14 cellular contexts compared by ENCODE assay signal in genomic region chr12:98699568-98699967, GRCh38. TPM values are rescaled to one million over a fixed set of nuclear protein-coding genes. Genes with fewer than 3 reads are reported as not detected.
DNase-seq lines count a peak whose midpoint lies in the region; TF ChIP-seq lines count a peak whose summit lies in the region.
"Had no signal": no experiment of that assay in that cellular context is flagged by ENCODE, and none has a peak within 500 bp of the region (broad histone marks: within the 10 kb centered on the region; RNA-seq: fewer than 3 reads in every experiment).

No MANE protein-coding gene starts in this region.

- no peak for TF ChIP-seq CTCF in CD14-positive monocyte (IDR thresholded peaks at IDR 0.05)
- no peak for TF ChIP-seq CTCF in cardiac fibroblast (IDR thresholded peaks at IDR 0.05; ENCODE audit: low read depth, low read length)
- TF ChIP-seq CTCF in BE2C (IDR thresholded peaks at IDR 0.05; ENCODE audit: low read depth, low read length), result no peak
- no peak for TF ChIP-seq CTCF in testis (IDR thresholded peaks at IDR 0.05)

- no peak overlapping the region for H4K91ac ChIP-seq in mesenchymal stem cell (ENCODE audit: low read length)
- no peak overlapping the region for H4K91ac ChIP-seq in trophoblast cell (ENCODE audit: low read depth, low read length)

- H3K4me1 ChIP-seq in mesenchymal stem cell (ENCODE audit: control insufficient read depth, insufficient read depth, low read depth, low read length) (no peaks in the 10 kb centered on the region), BE2C (no peaks in the 10 kb centered on the region), trophoblast cell (ENCODE audit: control insufficient read depth in 1 of 2, insufficient read depth in 2 of 2, low read length in 2 of 2) (no peaks in the 10 kb centered on the region), testis (no peaks in the 10 kb centered on the region)
- H3K4me1 ChIP-seq: Peyer's patch had no signal

- no peak overlapping the region for H3K23ac ChIP-seq in mesenchymal stem cell (ENCODE audit: low read length in 2 of 2)
- H3K23ac ChIP-seq in trophoblast cell (ENCODE audit: low read length), result no peak overlapping the region

- H3K4me2 ChIP-seq in mesenchymal stem cell (ENCODE audit: low read length, poor library complexity, severe bottlenecking) (no peak overlapping the region), trophoblast cell (ENCODE audit: low read length) (no peak overlapping the region)

- H2AK5ac ChIP-seq in mesenchymal stem cell (ENCODE audit: low read length, severe bottlenecking) (no peak overlapping the region), trophoblast cell (ENCODE audit: low read length) (no peak overlapping the region)

- H3K14ac ChIP-seq in mesenchymal stem cell (ENCODE audit: low read length in 2 of 2), result no peak overlapping the region
- no peak overlapping the region for H3K14ac ChIP-seq in trophoblast cell (ENCODE audit: low read length)

- H3K4me3 Mint-ChIP-seq in CD14-positive monocyte, result peak overlapping the region in 1 of 2 donors; percentile 44
- H3K4me3 Mint-ChIP-seq in activated T-cell treated with anti-CD3 and anti-CD28 coated beads, Interleukin-2, amount 50 U/mL, for 24 hours, result no peak overlapping the region
- H3K4me3 Mint-ChIP-seq: activated naive CD4-positive, alpha-beta T cell treated with anti-CD3 and anti-CD28 coated beads for 36 hours; HFFc6; stimulated activated naive CD8-positive, alpha-beta T cell treated with anti-CD3 and anti-CD28 coated beads, Interleukin-15, Interleukin-2, amounts not matched to agents 100 ng/mL and 50 ng/mL, for 24 hours had no signal

- H3K4ac ChIP-seq in mesenchymal stem cell (ENCODE audit: low read depth in 1 of 2, low read length in 2 of 2) (no peak overlapping the region), trophoblast cell (ENCODE audit: low read depth, low read length) (no peak overlapping the region)

- H3K4me1 Mint-ChIP-seq in CD14-positive monocyte, result peaks cover 21% of the 10 kb centered on the region
- peaks cover 9% of the 10 kb centered on the region for H3K4me1 Mint-ChIP-seq in activated T-cell treated with anti-CD3 and anti-CD28 coated beads, Interleukin-2, amount 50 U/mL, for 24 hours (ENCODE audit: low read depth)

- peaks cover 70 to 94% of the 10 kb centered on the region in 2 donors for H3K36me3 Mint-ChIP-seq in CD14-positive monocyte
- H3K36me3 Mint-ChIP-seq in activated T-cell treated with anti-CD3 and anti-CD28 coated beads, Interleukin-2, amount 50 U/mL, for 24 hours (ENCODE audit: low read depth), result peaks cover 46% of the 10 kb centered on the region

- no peaks in the 10 kb centered on the region for H3K27me3 Mint-ChIP-seq in CD14-positive monocyte (ENCODE audit: low read depth in 3 of 3)
- no peaks in the 10 kb centered on the region for H3K27me3 Mint-ChIP-seq in activated T-cell treated with anti-CD3 and anti-CD28 coated beads, Interleukin-2, amount 50 U/mL, for 24 hours
- H3K27me3 Mint-ChIP-seq: stimulated activated naive CD8-positive, alpha-beta T cell treated with anti-CD3 and anti-CD28 coated beads, Interleukin-15, Interleukin-2, amounts not matched to agents 100 ng/mL and 50 ng/mL, for 24 hours had no signal

- H4K8ac ChIP-seq in mesenchymal stem cell (ENCODE audit: low read length) (no peak overlapping the region), trophoblast cell (ENCODE audit: low read depth, low read length) (no peak overlapping the region)

- H3K36me3 ChIP-seq in mesenchymal stem cell (ENCODE audit: control insufficient read depth in 1 of 2, insufficient read depth in 2 of 2, low read depth in 1 of 2, low read length in 2 of 2) (peaks cover 8 to 48% of the 10 kb centered on the region in 2 experiments), BE2C (no peaks in the 10 kb centered on the region), trophoblast cell (ENCODE audit: control insufficient read depth in 1 of 2, insufficient read depth in 2 of 2, low read length in 2 of 2) (peaks cover 2 to 14% of the 10 kb centered on the region in 2 experiments), testis (ENCODE audit: low read depth, missing control alignments) (no peaks in the 10 kb centered on the region)

- H2AFZ ChIP-seq in mesenchymal stem cell (ENCODE audit: low read depth, low read length) (no peak overlapping the region), trophoblast cell (ENCODE audit: insufficient read depth, low read length, poor library complexity) (no peak overlapping the region)

- peak overlapping the region; percentile 64 to 89 (median 78) for H3K27ac Mint-ChIP-seq in CD14-positive monocyte
- no peak overlapping the region for H3K27ac Mint-ChIP-seq in activated T-cell treated with anti-CD3 and anti-CD28 coated beads, Interleukin-2, amount 50 U/mL, for 24 hours
- H3K27ac Mint-ChIP-seq: HFFc6; stimulated activated naive CD8-positive, alpha-beta T cell treated with anti-CD3 and anti-CD28 coated beads, Interleukin-15, Interleukin-2, amounts not matched to agents 100 ng/mL and 50 ng/mL, for 24 hours had no signal

- H2BK120ac ChIP-seq in mesenchymal stem cell (ENCODE audit: low read depth, low read length), result no peak overlapping the region
- no peak overlapping the region for H2BK120ac ChIP-seq in trophoblast cell (ENCODE audit: insufficient read depth, low read length, poor library complexity)

- intact Hi-C loops in CD14-positive monocyte (cut with micrococcal nuclease) (no loop called here), testis (cut with DNase I; ENCODE audit: low total_unique reads) (no loop called here)

- H2BK12ac ChIP-seq in mesenchymal stem cell (ENCODE audit: low read length in 2 of 2) (no peak overlapping the region), trophoblast cell (ENCODE audit: low read length) (no peak overlapping the region)

- DNase-seq in CD14-positive monocyte (ENCODE audit: low spot score) (no peak), NOMO-1 (lab: John Stamatoyannopoulos, UW; ENCODE audit: unreplicated experiment in 2 of 2) (peak; percentile 8 to 35), cardiac fibroblast (ENCODE audit: low read depth in 2 of 2) (peak; percentile 59 to 91), mesenchymal stem cell (no peak), BE2C (no peak), trophoblast cell (no peak), testis (no peak)
- DNase-seq in activated T-cell treated with anti-CD3 and anti-CD28 coated beads, Interleukin-2, amount 50 U/mL, for 24 hours, result no peak

- peaks cover 18% of the 10 kb centered on the region for H3K79me1 ChIP-seq in mesenchymal stem cell (replicated peaks; ENCODE audit: low read length, poor library complexity, severe bottlenecking)
- H3K79me1 ChIP-seq in trophoblast cell (ENCODE audit: low read length), result no peaks in the 10 kb centered on the region

- H3K27me3 ChIP-seq in mesenchymal stem cell (ENCODE audit: control insufficient read depth in 1 of 2, insufficient read depth in 1 of 2, low read length in 2 of 2) (no peaks in the 10 kb centered on the region), BE2C (no peaks in the 10 kb centered on the region), trophoblast cell (ENCODE audit: insufficient read depth, low read length) (no peaks in the 10 kb centered on the region), testis (no peaks in the 10 kb centered on the region)
- H3K27me3 ChIP-seq: dorsolateral prefrontal cortex, MG63, Peyer's patch had no signal

- no peak overlapping the region for H3K27ac ChIP-seq in mesenchymal stem cell (ENCODE audit: low read length, poor library complexity, severe bottlenecking)
- no peak overlapping the region for H3K27ac ChIP-seq in trophoblast cell (ENCODE audit: low read depth, low read length)
- peak overlapping the region in 1 of 2 donors; percentile 9 for H3K27ac ChIP-seq in testis
- H3K27ac ChIP-seq: dorsolateral prefrontal cortex, Peyer's patch had no signal

- H3K18ac ChIP-seq in mesenchymal stem cell (ENCODE audit: low read depth in 1 of 2, low read length in 2 of 2) (no peak overlapping the region), trophoblast cell (ENCODE audit: low read length) (no peak overlapping the region)

- H3K9me3 ChIP-seq in mesenchymal stem cell (ENCODE audit: control insufficient read depth, low read length), result no peaks in the 10 kb centered on the region
- H3K9me3 ChIP-seq in BE2C, result no peaks in the 10 kb centered on the region
- H3K9me3 ChIP-seq in trophoblast cell (ENCODE audit: insufficient read depth, low read depth, low read length), result no peaks in the 10 kb centered on the region
- H3K9me3 ChIP-seq in testis, result no peaks in the 10 kb centered on the region
- H3K9me3 ChIP-seq: MG63, Peyer's patch had no signal

- no peaks in the 10 kb centered on the region for H3K9me3 Mint-ChIP-seq in CD14-positive monocyte
- no peaks in the 10 kb centered on the region for H3K9me3 Mint-ChIP-seq in activated T-cell treated with anti-CD3 and anti-CD28 coated beads, Interleukin-2, amount 50 U/mL, for 24 hours
- H3K9me3 Mint-ChIP-seq: activated naive CD4-positive, alpha-beta T cell treated with anti-CD3 and anti-CD28 coated beads for 36 hours; HFFc6; stimulated activated naive CD8-positive, alpha-beta T cell treated with anti-CD3 and anti-CD28 coated beads, Interleukin-15, Interleukin-2, amounts not matched to agents 100 ng/mL and 50 ng/mL, for 24 hours had no signal

- no peak overlapping the region for H4K12ac ChIP-seq in trophoblast cell (ENCODE audit: low read depth, low read length)

- no peaks in the 10 kb centered on the region for H3K79me2 ChIP-seq in trophoblast cell (ENCODE audit: control insufficient read depth, insufficient read depth, low read length, poor library complexity)

- TF ChIP-seq POLR2A in testis (IDR thresholded peaks at IDR 0.05), result no peak

- no peak overlapping the region for H2BK15ac ChIP-seq in mesenchymal stem cell (ENCODE audit: low read depth, poor library complexity, severe bottlenecking)

- H3K4me3 ChIP-seq in cardiac fibroblast (replicated peaks in 1 of 2; ENCODE audit: low read depth in 2 of 2, low read length in 2 of 2), result no peak overlapping the region
- no peak overlapping the region for H3K4me3 ChIP-seq in mesenchymal stem cell (ENCODE audit: insufficient read depth in 1 of 2, low read depth in 1 of 2, low read length in 2 of 2)
- H3K4me3 ChIP-seq in BE2C (ENCODE audit: low read depth, low read length), result no peak overlapping the region
- H3K4me3 ChIP-seq in trophoblast cell (ENCODE audit: low read depth, low read length), result no peak overlapping the region
- no peak overlapping the region for H3K4me3 ChIP-seq in testis
- H3K4me3 ChIP-seq: dorsolateral prefrontal cortex, MG63, Peyer's patch had no signal

- H2BK5ac ChIP-seq in mesenchymal stem cell (ENCODE audit: low read depth, low read length, poor library complexity, severe bottlenecking) (no peak overlapping the region), trophoblast cell (ENCODE audit: low read depth, low read length, poor library complexity) (no peak overlapping the region)

- 80% methylated on average over 2 of the region's 3 CpGs for WGBS in mesenchymal stem cell
- no CpG with 5 or more reads among the region's 3 CpGs for WGBS in trophoblast cell (ENCODE audit: extremely low coverage, insufficient coverage, insufficient read length)
- 37 to 42% methylated on average over 3 of the region's 3 CpGs for WGBS in testis, 2 donors

- H3K9ac ChIP-seq in mesenchymal stem cell (ENCODE audit: low read length) (peak overlapping the region; percentile 41), trophoblast cell (ENCODE audit: low read length) (no peak overlapping the region)

RNA-seq across cellular contexts. Expression of gene APAF1, which starts 54.5 kb away (rescaled TPM):
- polyA plus RNA-seq in CD14-positive monocyte (10 to 100 TPM; 29.5 to 36.7 TPM), testis (ENCODE audit: insufficient read depth, low read depth, low replicate concordance) (5.8 TPM)
- polyA plus RNA-seq in mesenchymal stem cell (2013, experiment 1 of 2), result 11.0 TPM
- 10.8 TPM for polyA plus RNA-seq in mesenchymal stem cell (2013, experiment 2 of 2)
- 2.2 TPM for polyA plus RNA-seq in BE2C (2012; ENCODE audit: insufficient read depth, insufficient read length, low read depth)
- polyA plus RNA-seq in trophoblast cell (2013), result 15.1 and 15.7 TPM in 2 replicates
- 10 to 100 TPM; 10.6 to 11.1 TPM for total RNA-seq in testis

RNA-seq across cellular contexts. Expression of gene IKBIP, which starts 55.0 kb away (rescaled TPM):
- polyA plus RNA-seq in CD14-positive monocyte (10 to 100 TPM; 18.4 to 22.1 TPM), testis (ENCODE audit: insufficient read depth, low read depth, low replicate concordance) (3.7 TPM)
- polyA plus RNA-seq in mesenchymal stem cell (2013, experiment 1 of 2), result 126 TPM
- 130 TPM for polyA plus RNA-seq in mesenchymal stem cell (2013, experiment 2 of 2)
- polyA plus RNA-seq in BE2C (2012; ENCODE audit: insufficient read depth, insufficient read length, low read depth), result 2.7 TPM
- polyA plus RNA-seq in trophoblast cell (2013), result 36.7 and 37.9 TPM in 2 replicates
- 1 to 10 TPM; 7.4 to 7.7 TPM for total RNA-seq in testis

Comparison
In these comparisons a context has a peak if more than half of its experiments do, and no peak if none do; other contexts are left out.
1. DNase-seq: peak in NOMO-1 (2 of 2) and cardiac fibroblast (2 of 2); none in CD14-positive monocyte (single experiment), mesenchymal stem cell (single experiment), activated T-cell treated with anti-CD3 and anti-CD28 coated beads, Interleukin-2, amount 50 U/mL, for 24 hours (single experiment), BE2C (single experiment), trophoblast cell (0 of 2) and testis (single experiment).